In the genomic region with DNA sequence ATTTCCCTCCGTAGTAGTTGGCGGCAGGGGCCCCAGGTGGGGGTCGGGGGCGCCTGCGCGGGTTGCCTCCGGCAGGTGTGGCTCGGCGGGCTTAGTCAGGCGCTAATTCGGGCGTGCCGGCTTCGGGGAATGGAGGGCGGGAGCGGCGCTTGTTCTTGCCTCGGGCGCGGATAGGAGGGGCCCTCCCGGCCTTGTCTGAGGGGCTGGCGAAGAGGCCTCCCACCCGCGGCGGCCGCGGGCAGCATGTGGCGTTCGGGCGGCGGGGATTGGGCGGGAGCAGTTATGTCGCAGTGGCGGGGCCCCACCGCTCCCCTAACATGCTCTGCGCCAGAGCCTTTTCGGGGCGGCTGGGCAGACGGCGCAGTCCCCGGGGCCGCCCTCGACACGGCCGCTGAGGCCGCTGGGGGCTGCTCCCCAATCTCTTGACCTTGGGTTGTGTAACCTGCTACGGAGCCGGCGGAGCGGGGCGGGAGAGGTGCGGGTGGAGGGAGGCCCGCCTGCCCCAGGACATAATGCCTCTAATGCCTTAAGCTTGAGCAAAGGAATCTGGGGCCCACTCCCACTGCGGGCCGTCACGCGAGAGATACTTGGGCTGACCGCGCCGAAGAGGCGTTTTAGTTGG, we compare ENCODE assay signal across 8 cellular contexts. TPM values are rescaled to one million over a fixed set of nuclear protein-coding genes. Genes with fewer than 3 reads are reported as not detected.
DNase-seq lines count a peak whose midpoint lies in the region; ATAC-seq, FAIRE-seq and TF ChIP-seq lines count a peak whose summit lies in the region.

No MANE protein-coding gene starts in this region.

- no peak for TF ChIP-seq CTCF in heart left ventricle (IDR thresholded peaks at IDR 0.05)
- TF ChIP-seq CTCF in upper lobe of right lung (IDR thresholded peaks at IDR 0.05), result no peak

- peaks cover 32% of the 10 kb centered on the region for H3K36me3 Mint-ChIP-seq in activated naive CD8-positive, alpha-beta T cell treated with anti-CD3 and anti-CD28 coated beads for 36 hours

- H3K27me3 ChIP-seq in SJSA1 (replicated peaks), result no peaks in the 10 kb centered on the region
- no peaks in the 10 kb centered on the region for H3K27me3 ChIP-seq in heart left ventricle
- H3K27me3 ChIP-seq in upper lobe of right lung, result no peaks in the 10 kb centered on the region

- ATAC-seq in GM18867 (IDR thresholded peaks at IDR 0.05; ENCODE audit: unreplicated experiment) (peak; percentile 18), HG03139 (IDR thresholded peaks at IDR 0.05; ENCODE audit: unreplicated experiment) (peak; percentile 8), heart left ventricle (peak in 3 of 4 donors; percentile 18 to 52 (median 51)), upper lobe of right lung (peak; percentile 54)

- peaks cover 36% of the 10 kb centered on the region for H3K4me1 Mint-ChIP-seq in activated naive CD8-positive, alpha-beta T cell treated with anti-CD3 and anti-CD28 coated beads for 36 hours

- H3K4me1 ChIP-seq in SJSA1 (replicated peaks) (peaks cover 35% of the 10 kb centered on the region), heart left ventricle (peaks cover 2 to 50% (median 43%) of the 10 kb centered on the region in 12 donors), upper lobe of right lung (peaks cover 31% of the 10 kb centered on the region)

- DNase-seq in SJSA1 (ENCODE audit: low read depth in 1 of 2, low spot score in 2 of 2) (peak in 1 of 2 experiments; percentile 55), heart left ventricle (peak; percentile 48 to 83 (median 69)), posterior vena cava (ENCODE audit: low spot score) (peak; percentile 90), upper lobe of right lung (peak; percentile 86), H54 (ENCODE audit: insufficient read length, low spot score) (no peak)
- DNase-seq in activated naive CD8-positive, alpha-beta T cell treated with anti-CD3 and anti-CD28 coated beads for 36 hours, result peak; percentile 73

- no peaks in the 10 kb centered on the region for H3K9me3 Mint-ChIP-seq in activated naive CD8-positive, alpha-beta T cell treated with anti-CD3 and anti-CD28 coated beads for 36 hours

- H3K27ac Mint-ChIP-seq in activated naive CD8-positive, alpha-beta T cell treated with anti-CD3 and anti-CD28 coated beads for 36 hours, result peak overlapping the region; percentile 98

- H3K36me3 ChIP-seq in SJSA1 (peaks cover 12% of the 10 kb centered on the region), heart left ventricle (no peaks in the 10 kb centered on the region), upper lobe of right lung (no peaks in the 10 kb centered on the region)

- 0 to 1% (median 1%) methylated on average over 33 to 61 of the region's 61 CpGs for WGBS in heart left ventricle, 4 donors

- intact Hi-C loops in heart left ventricle (cut with DNase I) (loop anchor here (1.0 to 10.0 kb wide), 15 partner anchors 58 to 351 kb away; partner anchors contain the start of genes CDK19 (in 6 of the 10) and GTF3C6 (in 4 of the 10)), posterior vena cava (cut with DNase I) (loop anchor here (2.0 to 10.0 kb wide), 2 partner anchors 61 kb away; partner anchors contain the start of gene CDK19 (in 2 of the 2)), upper lobe of right lung (cut with DNase I) (no loop called here)

- FAIRE-seq in H54 (lab: Jason Lieb, UNC), result no peak

- H3K4me3 ChIP-seq in SJSA1 (peak overlapping the region; percentile 86), heart left ventricle (peak overlapping the region; percentile 74 to 95 (median 90)), upper lobe of right lung (peak overlapping the region; percentile 79)

- peak overlapping the region; percentile 96 for H3K4me3 Mint-ChIP-seq in activated naive CD8-positive, alpha-beta T cell treated with anti-CD3 and anti-CD28 coated beads for 36 hours

- H3K27ac ChIP-seq in SJSA1 (peak overlapping the region; percentile 58), heart left ventricle (peak overlapping the region; percentile 74 to 98 (median 94)), upper lobe of right lung (peak overlapping the region; percentile 94)

- H3K27me3 Mint-ChIP-seq in activated naive CD8-positive, alpha-beta T cell treated with anti-CD3 and anti-CD28 coated beads for 36 hours, result peaks cover 6% of the 10 kb centered on the region

- TF ChIP-seq POLR2A in heart left ventricle (IDR thresholded peaks at IDR 0.05) (no peak), H54 (IDR thresholded peaks at IDR 0.05; ENCODE audit: low read depth, low read length) (no peak)

- H3K9me3 ChIP-seq in SJSA1 (replicated peaks), result no peaks in the 10 kb centered on the region
- no peaks in the 10 kb centered on the region for H3K9me3 ChIP-seq in heart left ventricle
- H3K9me3 ChIP-seq in upper lobe of right lung, result no peaks in the 10 kb centered on the region

RNA-seq across cellular contexts. Expression of gene AMD1, which starts 1.1 kb away (rescaled TPM):
- total RNA-seq in SJSA1 (2014; rRNA removed; shearing (Covaris generic)), result 79.6 and 100 TPM in 2 replicates
- 100 to 1,000 TPM; 113 to 117 TPM for total RNA-seq in activated naive CD8-positive, alpha-beta T cell treated with anti-CD3 and anti-CD28 coated beads for 36 hours
- total RNA-seq in heart left ventricle (10 to 100 TPM; 44.5 to 85.6 (median 70.4) TPM), posterior vena cava (10 to 100 TPM; 39.7 to 57.9 TPM), upper lobe of right lung (61.7 TPM)
- 10 to 100 TPM; 41.6 to 71.0 TPM for polyA plus RNA-seq in heart left ventricle
